ENCODE assay signal across 1 cellular context in genomic region chr4:143184503-143185252, GRCh38.
A peak's percentile ranks its signal among the peaks of the same experiment; 100 is the strongest.
TF ChIP-seq lines count a peak whose summit lies in the region.

TSS of gene USP38 (plus strand) at chr4:143184917. CDS start at chr4:143185451, 534 bp downstream.

TF ChIP-seq in GM23338, 12 proteins besides CTCF, POLR2A, EP300 and RAD21 (continued from another document):
- TF ChIP-seq ZNF462 (CRISPR knock-in tag; IDR thresholded peaks at IDR 0.05) (no peak), EZH2 (IDR thresholded peaks at IDR 0.05; ENCODE audit: low read depth, unreplicated experiment) (no peak), NANOG (IDR thresholded peaks at IDR 0.05; ENCODE audit: borderline replicate concordance) (no peak), REST (IDR thresholded peaks at IDR 0.05; ENCODE audit: unreplicated experiment) (no peak), POLR2AphosphoS5 (IDR thresholded peaks at IDR 0.05; ENCODE audit: low read depth) (peak; percentile 72), JUNB (IDR thresholded peaks at IDR 0.05; ENCODE audit: unreplicated experiment) (no peak), ZNF331 (CRISPR knock-in tag; IDR thresholded peaks at IDR 0.05; ENCODE audit: low read depth) (no peak), CREB1 (CRISPR knock-in tag; IDR thresholded peaks at IDR 0.05; ENCODE audit: low read depth) (peak; percentile 88), STAT1 (IDR thresholded peaks at IDR 0.05; ENCODE audit: unreplicated experiment) (no peak), ZNF114 (CRISPR knock-in tag; IDR thresholded peaks at IDR 0.05) (no peak), EZH2phosphoT487 (IDR thresholded peaks at IDR 0.05; ENCODE audit: unreplicated experiment) (no peak)
